Comparison of ENCODE assay signal across 7 cellular contexts in genomic region chr1:108877858-108878257, GRCh38. TPM values are rescaled to one million over a fixed set of nuclear protein-coding genes. Genes with fewer than 3 reads are reported as not detected.
DNase-seq lines count a peak whose midpoint lies in the region; ATAC-seq, FAIRE-seq and TF ChIP-seq lines count a peak whose summit lies in the region.

No MANE protein-coding gene starts in this region.

- TF ChIP-seq CTCF in LNCaP clone FGC (IDR thresholded peaks at IDR 0.05; ENCODE audit: control insufficient read depth, extremely low read depth, insufficient read depth) (no peak), bronchial epithelial cell (IDR thresholded peaks at IDR 0.05; ENCODE audit: insufficient read depth, low read length, severe bottlenecking) (no peak), GM13976 (IDR thresholded peaks at IDR 0.05; ENCODE audit: borderline replicate concordance, control extremely low read depth, extremely low read depth, insufficient read depth, missing control alignments) (no peak)

- peaks cover 2% of the 10 kb centered on the region for H3K36me3 ChIP-seq in bronchial epithelial cell (ENCODE audit: control insufficient read depth, insufficient read depth, low read length)

- in situ Hi-C loops in GM13976 (cut with MboI; ENCODE audit: low sequenced_read_pairs, unreplicated experiment): no loop called here

- H3K27me3 ChIP-seq in bronchial epithelial cell (ENCODE audit: control insufficient read depth, insufficient read depth, low read length): no peaks in the 10 kb centered on the region

- no peak for FAIRE-seq in bronchial epithelial cell (lab: Jason Lieb, UNC)

- ATAC-seq in left lobe of liver: no peak

- H3K4me3 ChIP-seq in LNCaP clone FGC (ENCODE audit: low read depth, low read length) (peak overlapping the region; percentile 71), bronchial epithelial cell (ENCODE audit: low read depth, low read length) (peak overlapping the region; percentile 95)

- DNase-seq in EH (ENCODE audit: low read depth): peak; percentile 36
- DNase-seq in LNCaP clone FGC (ENCODE audit: low read depth): no peak
- peak; percentile 23 for DNase-seq in bronchial epithelial cell (ENCODE audit: low read depth)
- peak; percentile 56 for DNase-seq in midbrain (lab: John Stamatoyannopoulos, UW)
- no peak for DNase-seq in left lobe of liver (ENCODE audit: low spot score)
- DNase-seq in GM13976 (ENCODE audit: low spot score): no peak
- DNase-seq in NCI-H1930 (lab: John Stamatoyannopoulos, UW): no peak

RNA-seq across cellular contexts. Expression of gene GPSM2, which starts 1.1 kb away (rescaled TPM):
- total RNA-seq in bronchial epithelial cell (58.9 and 62.7 TPM in 2 replicates), left lobe of liver (0.20 TPM)

RNA-seq across cellular contexts. Expression of gene AKNAD1, which starts 21.0 kb away (rescaled TPM):
- 0.26 TPM in 1 of 2 replicates, not detected in the other for total RNA-seq in bronchial epithelial cell
- total RNA-seq in left lobe of liver: not detected

Comparison
In these comparisons a context has a peak if more than half of its experiments do, and no peak if none do; other contexts are left out.
1. DNase-seq: peak in EH (single experiment), bronchial epithelial cell (single experiment) and midbrain (single experiment); none in LNCaP clone FGC (single experiment), left lobe of liver (single experiment), GM13976 (single experiment) and NCI-H1930 (0 of 2).
2. RNA of gene GPSM2, which starts 1.1 kb away (total RNA-seq): 58.9 to 62.7 TPM in bronchial epithelial cell; 0.20 TPM in left lobe of liver (single experiment); every median in the first group is over 10 times any median in the second.